In the genomic region with DNA sequence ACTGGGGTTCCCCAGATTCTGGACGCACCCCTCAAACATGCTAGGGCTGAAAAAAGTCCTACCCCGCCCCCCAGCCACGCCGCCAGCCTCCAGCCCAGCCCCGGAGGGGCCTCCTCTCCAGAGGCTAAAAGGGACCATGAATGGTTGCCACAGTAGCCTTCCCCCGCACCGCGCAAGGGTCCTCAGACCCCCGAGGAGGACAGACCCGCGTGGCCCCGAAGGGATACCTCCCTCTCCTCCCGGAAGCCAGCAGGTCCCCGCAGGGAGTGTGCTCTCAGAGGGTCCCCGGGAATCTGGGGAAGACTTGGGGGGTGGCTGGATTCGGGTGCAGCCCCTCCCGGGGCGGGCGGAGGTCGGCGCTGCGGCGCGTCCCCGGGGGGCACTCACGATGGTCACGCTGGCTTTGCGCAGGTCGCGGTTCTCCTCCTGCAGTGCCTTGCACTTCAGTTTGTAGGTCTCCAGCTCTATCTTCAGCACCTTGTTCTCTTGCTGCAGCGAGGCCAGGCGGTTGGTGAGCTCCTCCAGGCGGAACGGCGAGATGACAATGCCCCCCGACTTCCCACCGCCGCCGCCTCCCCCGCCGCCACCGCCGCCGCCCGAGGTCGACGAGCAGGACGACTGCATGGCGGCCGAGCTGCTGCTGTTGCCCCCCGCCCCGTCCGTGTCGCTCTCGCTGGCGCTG, we compare ENCODE assay signal across 1 cellular context.
TF ChIP-seq lines count a peak whose summit lies in the region.

No MANE protein-coding gene starts in this region.

TF ChIP-seq in IMR-90, 13 proteins besides CTCF, POLR2A, EP300 and RAD21:
- TF ChIP-seq MXI1 (IDR thresholded peaks at IDR 0.05; ENCODE audit: borderline replicate concordance, low read depth, low read length), result peak; percentile 47; the same call in 1 of the 2 replicates
- no peak for TF ChIP-seq MAFK (IDR thresholded peaks at IDR 0.05; ENCODE audit: low read depth, low read length)
- no peak for TF ChIP-seq SMC3 (IDR thresholded peaks at IDR 0.05; ENCODE audit: low read depth, low read length)
- TF ChIP-seq RCOR1 (IDR thresholded peaks at IDR 0.05; ENCODE audit: insufficient replicate concordance, low read length), result no peak
- TF ChIP-seq CEBPB (IDR thresholded peaks at IDR 0.05; ENCODE audit: low read depth, low read length), result no peak
